ENCODE assay signal across 12 cellular contexts in the genomic region with DNA sequence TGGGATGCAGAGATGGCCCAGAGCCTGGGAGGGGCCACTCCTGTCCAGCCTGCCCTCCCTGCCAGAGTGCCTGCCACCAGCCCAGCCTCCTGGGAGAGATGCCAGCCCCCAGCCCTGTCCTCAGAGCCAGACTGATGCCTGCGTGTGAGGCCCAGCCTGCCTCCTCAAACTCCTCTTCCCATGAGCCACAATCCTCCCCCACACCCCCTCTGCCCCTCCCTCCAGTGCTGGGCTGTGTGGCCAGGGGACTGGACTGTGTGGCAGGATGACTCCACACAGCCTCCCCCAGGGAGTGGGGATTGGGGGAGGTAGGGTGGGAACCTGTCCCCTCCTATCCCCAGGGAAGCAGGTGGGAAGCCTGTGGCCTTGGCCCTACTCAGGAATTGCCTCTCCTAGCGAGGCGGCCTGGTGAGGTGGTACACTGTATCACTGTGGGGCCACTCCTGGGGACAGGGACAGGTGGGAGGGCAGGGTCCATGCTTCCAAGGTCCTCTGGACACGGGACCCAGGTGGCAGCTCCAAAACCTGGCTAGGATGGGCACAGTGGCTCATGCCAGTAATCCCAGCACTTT. TPM values are rescaled to one million over a fixed set of nuclear protein-coding genes. Genes with fewer than 3 reads are reported as not detected.
DNase-seq lines count a peak whose midpoint lies in the region; ATAC-seq and TF ChIP-seq lines count a peak whose summit lies in the region.
"Had no signal": no experiment of that assay in that cellular context is flagged by ENCODE, and none has a peak within 500 bp of the region (broad histone marks: within the 10 kb centered on the region; RNA-seq: fewer than 3 reads in every experiment).

No MANE protein-coding gene starts in this region.

- no peaks in the 10 kb centered on the region for H3K27me3 Mint-ChIP-seq in activated CD4-positive, alpha-beta T cell treated with anti-CD3 and anti-CD28 coated beads for 36 hours
- H3K27me3 Mint-ChIP-seq in activated CD8-positive, alpha-beta memory T cell treated with anti-CD3 and anti-CD28 coated beads, Interleukin-2, amount 10 ng/mL, durations not matched to agents 7 days and 5 days = no peaks in the 10 kb centered on the region
- H3K27me3 Mint-ChIP-seq in HFFc6 (ENCODE audit: insufficient read depth) = peaks cover 6% of the 10 kb centered on the region

- no peaks in the 10 kb centered on the region for H3K36me3 Mint-ChIP-seq in activated CD4-positive, alpha-beta T cell treated with anti-CD3 and anti-CD28 coated beads for 36 hours (ENCODE audit: low read depth)
- peaks cover 5% of the 10 kb centered on the region for H3K36me3 Mint-ChIP-seq in activated CD8-positive, alpha-beta memory T cell treated with anti-CD3 and anti-CD28 coated beads, Interleukin-2, amount 10 ng/mL, durations not matched to agents 7 days and 5 days
- peaks cover 6% of the 10 kb centered on the region; the same call in 1 of the 2 replicates for H3K36me3 Mint-ChIP-seq in HFFc6 (ENCODE audit: low read depth)

- H3K36me3 ChIP-seq in right atrium auricular region = no peaks in the 10 kb centered on the region
- no peaks in the 10 kb centered on the region for H3K36me3 ChIP-seq in tibial artery
- H3K36me3 ChIP-seq: brain microvascular endothelial cell, esophagus squamous epithelium had no signal

- H3K4me3 ChIP-seq in right atrium auricular region = no peak overlapping the region
- no peak overlapping the region for H3K4me3 ChIP-seq in tibial artery
- H3K4me3 ChIP-seq: esophagus squamous epithelium had no signal

- CTCF ChIA-PET in activated CD4-positive, alpha-beta T cell treated with anti-CD3 and anti-CD28 coated beads for 36 hours (lab: Charles Lee) = no interaction called here
- CTCF ChIA-PET in activated CD8-positive, alpha-beta memory T cell treated with anti-CD3 and anti-CD28 coated beads, Interleukin-2, amount 10 ng/mL, durations not matched to agents 7 days and 5 days (lab: Charles Lee) = no interaction called here

- no peak for ATAC-seq in activated CD4-positive, alpha-beta T cell treated with anti-CD3 and anti-CD28 coated beads for 36 hours
- ATAC-seq in activated CD8-positive, alpha-beta memory T cell treated with anti-CD3 and anti-CD28 coated beads, Interleukin-2, amount 10 ng/mL, durations not matched to agents 7 days and 5 days = no peak
- ATAC-seq in HG02642 (IDR thresholded peaks at IDR 0.05; ENCODE audit: poor library complexity, unreplicated experiment) = no peak

- POLR2A ChIA-PET in activated CD4-positive, alpha-beta T cell treated with anti-CD3 and anti-CD28 coated beads for 36 hours (lab: Charles Lee) = no interaction called here

- H3K4me3 Mint-ChIP-seq in activated CD4-positive, alpha-beta T cell treated with anti-CD3 and anti-CD28 coated beads for 36 hours = no peak overlapping the region
- H3K4me3 Mint-ChIP-seq in activated CD8-positive, alpha-beta memory T cell treated with anti-CD3 and anti-CD28 coated beads, Interleukin-2, amount 10 ng/mL, durations not matched to agents 7 days and 5 days = no peak overlapping the region
- no peak overlapping the region for H3K4me3 Mint-ChIP-seq in HFFc6

- H3K9me3 Mint-ChIP-seq in activated CD4-positive, alpha-beta T cell treated with anti-CD3 and anti-CD28 coated beads for 36 hours (ENCODE audit: low read depth) = peaks cover 5% of the 10 kb centered on the region
- H3K9me3 Mint-ChIP-seq in activated CD8-positive, alpha-beta memory T cell treated with anti-CD3 and anti-CD28 coated beads, Interleukin-2, amount 10 ng/mL, durations not matched to agents 7 days and 5 days (ENCODE audit: low read depth) = no peaks in the 10 kb centered on the region
- H3K9me3 Mint-ChIP-seq in HFFc6 = peaks cover 5% of the 10 kb centered on the region; the same call in 1 of the 2 replicates

- no peak for DNase-seq in activated CD4-positive, alpha-beta T cell treated with anti-CD3 and anti-CD28 coated beads for 36 hours
- DNase-seq in activated CD4-positive, alpha-beta T cell treated with anti-CD3 and anti-CD28 coated beads, Interleukin-2, amount 50 U/mL, for 1 hour = no peak
- DNase-seq in activated CD8-positive, alpha-beta memory T cell treated with anti-CD3 and anti-CD28 coated beads, Interleukin-2, amount 10 ng/mL, durations not matched to agents 7 days and 5 days = no peak
- DNase-seq in right atrium auricular region (ENCODE audit: low spot score) (no peak), tibial artery (peak; percentile 31 to 77), HFFc6 (no peak), NCI-H446 treated with DMSO at 0.1 percent for 48 hours (lab: John Stamatoyannopoulos, UW) (no peak)
- DNase-seq: activated CD4-positive, alpha-beta T cell treated with anti-CD3 and anti-CD28 coated beads, Interleukin-2, amount 50 U/mL, for 48 hours; brain microvascular endothelial cell; esophagus squamous epithelium; NCI-H1694 had no signal

- TF ChIP-seq CTCF in right atrium auricular region (IDR thresholded peaks at IDR 0.05) = no peak
- TF ChIP-seq CTCF in tibial artery (IDR thresholded peaks at IDR 0.05) = no peak
- no peak for TF ChIP-seq CTCF in HFFc6 (IDR thresholded peaks at IDR 0.05)

- H3K4me1 ChIP-seq in right atrium auricular region (peaks cover 0 to 64% of the 10 kb centered on the region in 2 donors), tibial artery (peaks cover 0 to 32% (median 23%) of the 10 kb centered on the region in 4 donors)

- H3K4me1 Mint-ChIP-seq in activated CD4-positive, alpha-beta T cell treated with anti-CD3 and anti-CD28 coated beads for 36 hours = peaks cover 60% of the 10 kb centered on the region
- peaks cover 23% of the 10 kb centered on the region for H3K4me1 Mint-ChIP-seq in activated CD8-positive, alpha-beta memory T cell treated with anti-CD3 and anti-CD28 coated beads, Interleukin-2, amount 10 ng/mL, durations not matched to agents 7 days and 5 days
- H3K4me1 Mint-ChIP-seq in HFFc6 (ENCODE audit: low read depth) = peaks cover under 1% of the 10 kb centered on the region

- intact Hi-C loops in activated CD4-positive, alpha-beta T cell treated with anti-CD3 and anti-CD28 coated beads for 36 hours (cut with DNase I, micrococcal nuclease) = no loop called here
- intact Hi-C loops in tibial artery (cut with DNase I; ENCODE audit: low total_unique reads) = no loop called here

- H3K9me3 ChIP-seq in right atrium auricular region (peaks cover 0 to 9% of the 10 kb centered on the region in 2 donors), tibial artery (no peaks in the 10 kb centered on the region)
- H3K9me3 ChIP-seq: esophagus squamous epithelium had no signal

- H3K27ac ChIP-seq in right atrium auricular region (peak overlapping the region; percentile 86 to 96), tibial artery (peak overlapping the region; percentile 20 to 66)
- H3K27ac ChIP-seq: brain microvascular endothelial cell had no signal

- H3K27me3 ChIP-seq in right atrium auricular region (no peaks in the 10 kb centered on the region), tibial artery (no peaks in the 10 kb centered on the region)
- H3K27me3 ChIP-seq: brain microvascular endothelial cell, esophagus squamous epithelium had no signal

- peak overlapping the region; percentile 19 for H3K27ac Mint-ChIP-seq in activated CD4-positive, alpha-beta T cell treated with anti-CD3 and anti-CD28 coated beads for 36 hours
- peak overlapping the region; percentile 19 for H3K27ac Mint-ChIP-seq in activated CD8-positive, alpha-beta memory T cell treated with anti-CD3 and anti-CD28 coated beads, Interleukin-2, amount 10 ng/mL, durations not matched to agents 7 days and 5 days
- H3K27ac Mint-ChIP-seq in HFFc6 = no peak overlapping the region

RNA-seq across cellular contexts. Expression of a gene that starts 4.3 kb away (rescaled TPM):
- 10 to 100 TPM; 63.3 to 68.3 TPM for total RNA-seq in activated CD4-positive, alpha-beta T cell treated with anti-CD3 and anti-CD28 coated beads for 36 hours
- 100 to 1,000 TPM in 1 of 2 experiments, 10 to 100 TPM in 1; 88.0 to 105 TPM for total RNA-seq in activated CD8-positive, alpha-beta memory T cell treated with anti-CD3 and anti-CD28 coated beads, Interleukin-2, amount 10 ng/mL, durations not matched to agents 7 days and 5 days
- 10 to 100 TPM; 20.1 to 25.2 TPM for total RNA-seq in right atrium auricular region
- 10 to 100 TPM; 17.6 to 25.4 (median 20.5) TPM for total RNA-seq in HFFc6 (2021; fragmentation: NEBNext Ultra II Directional; extraction: Animal tissue kit (Norgen Biotek cat#: 25700))

RNA-seq across cellular contexts. Expression of a gene that starts 32.5 kb away (rescaled TPM):
- total RNA-seq in activated CD4-positive, alpha-beta T cell treated with anti-CD3 and anti-CD28 coated beads for 36 hours = 10 to 100 TPM; 50.6 to 59.4 TPM
- 10 to 100 TPM; 51.3 to 53.5 TPM for total RNA-seq in activated CD8-positive, alpha-beta memory T cell treated with anti-CD3 and anti-CD28 coated beads, Interleukin-2, amount 10 ng/mL, durations not matched to agents 7 days and 5 days
- total RNA-seq in right atrium auricular region = 10 to 100 TPM; 28.0 to 45.8 TPM
- 10 to 100 TPM; 28.6 to 32.0 (median 30.9) TPM for total RNA-seq in HFFc6 (2021; fragmentation: NEBNext Ultra II Directional; extraction: Animal tissue kit (Norgen Biotek cat#: 25700))

RNA-seq across cellular contexts. Expression of a gene that starts 55.0 kb away (rescaled TPM):
- 100 to 1,000 TPM; 196 to 206 TPM for total RNA-seq in activated CD4-positive, alpha-beta T cell treated with anti-CD3 and anti-CD28 coated beads for 36 hours
- 100 to 1,000 TPM; 251 to 260 TPM for total RNA-seq in activated CD8-positive, alpha-beta memory T cell treated with anti-CD3 and anti-CD28 coated beads, Interleukin-2, amount 10 ng/mL, durations not matched to agents 7 days and 5 days
- total RNA-seq in right atrium auricular region = 100 to 1,000 TPM; 171 to 196 TPM
- total RNA-seq in HFFc6 (2021; fragmentation: NEBNext Ultra II Directional; extraction: Animal tissue kit (Norgen Biotek cat#: 25700)) = 100 to 1,000 TPM; 276 to 332 (median 321) TPM

Comparison
In these comparisons a context has a peak if more than half of its experiments do, and no peak if none do; other contexts are left out.
1. DNase-seq: peak in tibial artery (2 of 2); none in activated CD4-positive, alpha-beta T cell treated with anti-CD3 and anti-CD28 coated beads for 36 hours (single experiment), activated CD4-positive, alpha-beta T cell treated with anti-CD3 and anti-CD28 coated beads, Interleukin-2, amount 50 U/mL, for 1 hour (single experiment), activated CD8-positive, alpha-beta memory T cell treated with anti-CD3 and anti-CD28 coated beads, Interleukin-2, amount 10 ng/mL, durations not matched to agents 7 days and 5 days (single experiment), right atrium auricular region (single experiment), HFFc6 (single experiment) and NCI-H446 treated with DMSO at 0.1 percent for 48 hours (single experiment).